Comparison of ENCODE assay signal across 7 cellular contexts in the genomic region with DNA sequence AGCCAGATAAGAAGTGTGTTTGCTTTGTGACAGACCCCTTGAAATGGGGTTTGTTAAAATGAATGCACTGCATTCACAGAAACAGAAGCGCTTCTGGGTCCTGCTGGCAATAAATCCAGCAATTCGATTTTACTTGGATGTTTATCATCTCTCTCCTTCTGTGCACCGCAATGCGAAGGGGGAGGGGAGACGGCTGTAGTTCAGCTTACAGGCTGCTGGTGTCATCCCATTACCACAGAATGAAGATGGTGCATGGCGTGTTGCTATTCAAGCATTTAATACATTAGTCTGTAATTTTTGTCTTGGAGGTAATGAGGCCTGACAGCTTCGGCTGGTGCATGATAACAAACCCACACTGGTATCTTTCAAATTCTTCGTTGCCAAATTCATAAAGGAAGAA.
A peak's percentile ranks its signal among the peaks of the same experiment; 100 is the strongest.
DNase-seq lines count a peak whose midpoint lies in the region; ATAC-seq and TF ChIP-seq lines count a peak whose summit lies in the region.

No MANE protein-coding gene starts in this region.

- ATAC-seq in RWPE2 (ENCODE audit: low read depth) (no peak; the same call in 2 of the 3 replicates), sciatic nerve (peak; percentile 95), HG03439 (IDR thresholded peaks at IDR 0.05; ENCODE audit: unreplicated experiment) (no peak)
- no peak for ATAC-seq in activated naive CD4-positive, alpha-beta T cell treated with anti-CD3 and anti-CD28 coated beads, Interleukin-2, amount 50 U/mL, for 72 hours

- H3K36me3 ChIP-seq in RWPE2 (ENCODE audit: low read depth), result no peaks in the 10 kb centered on the region

- no peaks in the 10 kb centered on the region for H3K36me3 Mint-ChIP-seq in activated naive CD4-positive, alpha-beta T cell treated with anti-CD3 and anti-CD28 coated beads, Interleukin-2, amount 50 U/mL, for 72 hours

- H3K27ac Mint-ChIP-seq in activated naive CD4-positive, alpha-beta T cell treated with anti-CD3 and anti-CD28 coated beads, Interleukin-2, amount 50 U/mL, for 72 hours, result no peak overlapping the region

- intact Hi-C loops in sciatic nerve (cut with DNase I), result no loop called here

- H3K4me1 ChIP-seq in RWPE2 (ENCODE audit: insufficient read depth, poor library complexity, severe bottlenecking), result peaks cover 8% of the 10 kb centered on the region

- no peaks in the 10 kb centered on the region for H3K27me3 ChIP-seq in RWPE2 (ENCODE audit: insufficient read depth, poor library complexity, severe bottlenecking)

- H3K4me3 ChIP-seq in RWPE2 (ENCODE audit: severe bottlenecking), result no peak overlapping the region

- DNase-seq in HuH-7 (ENCODE audit: low spot score) (peak; percentile 4), RWPE2 (ENCODE audit: low spot score) (no peak), glomerular visceral epithelial cell (ENCODE audit: extremely low spot score) (peak; percentile 82), sciatic nerve (ENCODE audit: low spot score) (peak; percentile 65)
- no peak for DNase-seq in activated naive CD4-positive, alpha-beta T cell treated with anti-CD3 and anti-CD28 coated beads, Interleukin-2, amount 50 U/mL, for 72 hours (ENCODE audit: low spot score in 2 of 2)
- DNase-seq in activated T-cell treated with anti-CD3 and anti-CD28 coated beads, Interleukin-2, amount 50 U/mL, for 48 hours, result no peak

- H3K9me3 Mint-ChIP-seq in activated naive CD4-positive, alpha-beta T cell treated with anti-CD3 and anti-CD28 coated beads, Interleukin-2, amount 50 U/mL, for 72 hours, result peaks cover 0 to under 1% of the 10 kb centered on the region in 2 donors

- TF ChIP-seq CTCF in RWPE2 (IDR thresholded peaks at IDR 0.05; ENCODE audit: poor library complexity, severe bottlenecking), result peak; percentile 22

- H3K9me3 ChIP-seq in RWPE2 (ENCODE audit: severe bottlenecking), result no peaks in the 10 kb centered on the region

- H3K27ac ChIP-seq in RWPE2 (ENCODE audit: poor library complexity, severe bottlenecking), result no peak overlapping the region

Comparison
In these comparisons a context has a peak if more than half of its experiments do, and no peak if none do; other contexts are left out.
1. DNase-seq: peak in HuH-7 (single experiment), glomerular visceral epithelial cell (single experiment) and sciatic nerve (single experiment); none in RWPE2 (single experiment), activated naive CD4-positive, alpha-beta T cell treated with anti-CD3 and anti-CD28 coated beads, Interleukin-2, amount 50 U/mL, for 72 hours (0 of 2) and activated T-cell treated with anti-CD3 and anti-CD28 coated beads, Interleukin-2, amount 50 U/mL, for 48 hours (0 of 2).